In the genomic region with DNA sequence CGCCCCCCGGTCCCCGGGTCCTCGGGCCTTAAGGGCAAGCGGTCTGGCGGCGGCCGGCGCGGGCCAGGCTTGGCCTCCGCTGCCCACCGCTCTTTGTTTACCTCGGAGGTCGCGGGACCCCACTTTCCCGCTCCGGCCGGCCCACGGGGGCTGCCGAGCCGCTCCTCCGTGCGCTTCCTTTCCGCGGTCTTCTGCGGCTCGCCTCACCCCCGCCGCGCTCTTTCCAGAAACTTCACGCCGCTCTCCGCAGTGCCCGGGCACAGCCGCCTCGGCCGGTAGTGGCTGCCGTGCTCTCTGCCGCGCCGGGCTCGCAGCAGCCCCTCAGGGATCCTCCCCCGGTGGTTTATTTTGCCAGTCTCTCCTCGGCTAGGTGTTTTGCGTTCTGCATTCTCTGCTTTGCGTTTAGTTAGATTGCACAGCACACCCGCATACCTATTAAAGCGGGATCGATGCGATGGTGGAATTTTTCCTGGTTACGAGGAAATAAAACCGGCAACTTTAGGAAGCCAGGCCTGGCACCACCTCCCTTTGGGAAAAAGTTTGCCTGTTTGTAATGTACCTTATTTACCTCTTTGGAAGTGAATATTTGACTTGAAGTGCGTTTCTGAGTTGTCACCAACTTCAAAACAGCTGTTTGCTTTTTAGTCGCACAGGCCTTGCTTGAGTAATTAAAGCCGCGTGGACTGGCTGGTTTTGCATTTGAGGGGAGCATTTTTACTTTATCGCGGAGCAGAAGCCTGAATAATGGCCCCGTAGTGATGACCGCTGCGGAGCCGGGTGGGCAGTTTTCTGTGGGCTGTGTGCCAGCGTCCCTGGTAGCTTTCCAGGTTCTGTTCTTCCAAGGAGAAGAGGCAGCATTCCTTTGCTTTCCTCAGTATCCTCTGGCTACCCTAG, we compare ENCODE assay signal across 8 cellular contexts. TPM values are rescaled to one million over a fixed set of nuclear protein-coding genes. Genes with fewer than 3 reads are reported as not detected.
A peak's percentile ranks its signal among the peaks of the same experiment; 100 is the strongest.
DNase-seq lines count a peak whose midpoint lies in the region; ATAC-seq and TF ChIP-seq lines count a peak whose summit lies in the region.

No MANE protein-coding gene starts in this region.

- DNase-seq in Panc1 (ENCODE audit: low read depth, low spot score) (no peak), foreskin keratinocyte (peak in 1 of 2 donors; percentile 36), neural crest cell (ENCODE audit: low read depth, low spot score) (peak; percentile 25), thoracic aorta (ENCODE audit: low spot score) (peak; percentile 8)
- peak; percentile 86 for DNase-seq in activated effector memory CD4-positive, alpha-beta T cell treated with anti-CD3 and anti-CD28 coated beads, Interleukin-2, amount 50 U/mL, for 16 hours

- H3K4me1 ChIP-seq in ACC112 (ENCODE audit: control insufficient read depth, insufficient read depth, low read length, unreplicated experiment) (peaks cover 26% of the 10 kb centered on the region), Panc1 (ENCODE audit: control insufficient read depth, insufficient read depth, low read length) (peaks cover 24% of the 10 kb centered on the region), foreskin keratinocyte (peaks cover 11% of the 10 kb centered on the region), thoracic aorta (ENCODE audit: control insufficient read depth in 1 of 2, low read depth in 2 of 2) (peaks cover 7 to 31% of the 10 kb centered on the region in 2 donors)

- H3K27me3 ChIP-seq in ACC112 (ENCODE audit: insufficient read depth, low read length) = no peaks in the 10 kb centered on the region
- H3K27me3 ChIP-seq in Panc1 (ENCODE audit: control insufficient read depth, insufficient read depth, low read length) = no peaks in the 10 kb centered on the region
- H3K27me3 ChIP-seq in foreskin keratinocyte = no peaks in the 10 kb centered on the region
- H3K27me3 ChIP-seq in thoracic aorta (replicated peaks; ENCODE audit: insufficient read depth) = no peaks in the 10 kb centered on the region

- H3K36me3 ChIP-seq in ACC112 (ENCODE audit: insufficient read depth, low read length) (no peaks in the 10 kb centered on the region), Panc1 (ENCODE audit: control insufficient read depth, insufficient read depth, low read length) (no peaks in the 10 kb centered on the region; the same call in 1 of the 2 replicates), thoracic aorta (no peaks in the 10 kb centered on the region)

- intact Hi-C loops in Panc1 (cut with micrococcal nuclease; ENCODE audit: unreplicated experiment) = no loop called here

- peaks cover 56% of the 10 kb centered on the region for H3K79me2 ChIP-seq in ACC112 (ENCODE audit: control insufficient read depth, insufficient read depth, low read length, unreplicated experiment)

- POLR2A ChIA-PET in Panc1 (lab: Charles Lee) = no interaction called here

- TF ChIP-seq CTCF in Panc1 (IDR thresholded peaks at IDR 0.05) (no peak), foreskin keratinocyte (conservative IDR thresholded peaks at IDR 0.05) (no peak), neural crest cell (conservative IDR thresholded peaks at IDR 0.05) (no peak), thoracic aorta (IDR thresholded peaks at IDR 0.05) (no peak)

- CTCF ChIA-PET in Panc1 (lab: Charles Lee) = no interaction called here

- ATAC-seq in GM18868 (IDR thresholded peaks at IDR 0.05; ENCODE audit: unreplicated experiment) (peak; percentile 43), HG03135 (IDR thresholded peaks at IDR 0.05; ENCODE audit: unreplicated experiment) (peak; percentile 46), Panc1 (peak; percentile 64), foreskin keratinocyte (peak; percentile 61), thoracic aorta (ENCODE audit: insufficient number of reproducible peaks, low FRiP score, low read depth) (peak; percentile 65)

- peak overlapping the region; percentile 100 for H3K4me3 ChIP-seq in ACC112 (ENCODE audit: low read depth, low read length)
- peak overlapping the region; percentile 84 to 96 for H3K4me3 ChIP-seq in Panc1 (ENCODE audit: low read depth in 2 of 2, low read length in 2 of 2)
- peak overlapping the region; percentile 80 for H3K4me3 ChIP-seq in thoracic aorta

- H3K9me3 ChIP-seq in Panc1 (ENCODE audit: control insufficient read depth, insufficient read depth, low read depth, low read length) = no peaks in the 10 kb centered on the region
- H3K9me3 ChIP-seq in thoracic aorta = no peaks in the 10 kb centered on the region

- peak overlapping the region; percentile 90 for H2AFZ ChIP-seq in ACC112 (ENCODE audit: low read length, unreplicated experiment)

- peak overlapping the region; percentile 74 for H3K27ac ChIP-seq in ACC112 (ENCODE audit: low read depth, low read length)
- peak overlapping the region; percentile 91 for H3K27ac ChIP-seq in Panc1 (ENCODE audit: low read length)
- H3K27ac ChIP-seq in foreskin keratinocyte = peak overlapping the region; percentile 84
- H3K27ac ChIP-seq in thoracic aorta = peak overlapping the region; percentile 80 to 85

- no TSS peak for BruUV-seq in Panc1 (replicated peaks; lab: Mats Ljungman, UMichigan)

- H3K36me3 Mint-ChIP-seq in neural crest cell (ENCODE audit: low read depth) = no peaks in the 10 kb centered on the region

- in situ Hi-C loops in Panc1 (cut with HindIII; ENCODE audit: low pct_unique_long_range_greater_than_20kb, low sequenced_read_pairs) = no loop called here

- H3K4me3 Mint-ChIP-seq in neural crest cell = peak overlapping the region; percentile 98

- no peaks in the 10 kb centered on the region for H3K9me3 Mint-ChIP-seq in neural crest cell

- H3K4me1 Mint-ChIP-seq in neural crest cell = peaks cover 31% of the 10 kb centered on the region

- H3K27me3 Mint-ChIP-seq in neural crest cell (ENCODE audit: low read depth) = no peaks in the 10 kb centered on the region

- peak overlapping the region; percentile 96 for H3K27ac Mint-ChIP-seq in neural crest cell (ENCODE audit: unreplicated experiment)

RNA-seq across cellular contexts. Expression of gene NAA16, which starts 0.8 kb away (rescaled TPM):
- total RNA-seq in Panc1 (2021; ENCODE audit: unreplicated experiment) (24.2 TPM), foreskin keratinocyte (10.6 and 11.3 TPM in 2 replicates), neural crest cell (43.0 and 51.9 TPM in 2 replicates), thoracic aorta (10 to 100 TPM; 28.3 to 36.3 TPM)
- 6.8 TPM for polyA plus RNA-seq in Panc1 (2012; ENCODE audit: insufficient read length)
- polyA plus RNA-seq in foreskin keratinocyte = 4.2 and 5.2 TPM in 2 replicates

RNA-seq across cellular contexts. Expression of gene MTRF1, which starts 48.5 kb away (rescaled TPM):
- total RNA-seq in Panc1 (2021; ENCODE audit: unreplicated experiment) (13.7 TPM), foreskin keratinocyte (11.1 and 11.5 TPM in 2 replicates), neural crest cell (16.1 and 17.2 TPM in 2 replicates), thoracic aorta (10 to 100 TPM in 1 of 2 donors, 1 to 10 TPM in 1; 2.3 to 13.9 TPM)
- 6.1 TPM for polyA plus RNA-seq in Panc1 (2012; ENCODE audit: insufficient read length)
- 4.7 and 7.7 TPM in 2 replicates for polyA plus RNA-seq in foreskin keratinocyte
